1 cellular context compared by ENCODE assay signal in the genomic region with DNA sequence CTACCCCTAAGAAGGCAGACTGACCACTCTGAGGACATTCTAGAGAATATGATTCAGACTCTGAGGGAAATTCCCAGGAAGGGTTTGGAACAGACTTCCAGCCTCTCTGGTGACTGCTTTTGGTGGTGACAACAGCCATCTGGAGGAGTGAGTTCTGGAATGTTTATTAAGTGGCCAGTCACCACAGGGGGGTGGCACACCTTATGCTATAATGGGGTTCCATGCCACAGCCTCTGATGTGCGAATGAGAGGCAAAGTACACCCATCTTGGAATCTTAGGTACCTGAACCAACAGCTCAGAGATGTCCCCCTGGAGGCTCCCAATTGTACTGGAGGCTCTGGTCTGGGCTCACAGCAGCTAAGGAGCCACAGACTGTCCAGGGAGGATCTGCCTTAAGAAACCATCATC.
TF ChIP-seq lines count a peak whose summit lies in the region.

No MANE protein-coding gene starts in this region.

TF ChIP-seq in HepG2, 621 proteins besides CTCF, POLR2A, EP300 and RAD21 (continued from another document):
- TF ChIP-seq, protein P1, sequence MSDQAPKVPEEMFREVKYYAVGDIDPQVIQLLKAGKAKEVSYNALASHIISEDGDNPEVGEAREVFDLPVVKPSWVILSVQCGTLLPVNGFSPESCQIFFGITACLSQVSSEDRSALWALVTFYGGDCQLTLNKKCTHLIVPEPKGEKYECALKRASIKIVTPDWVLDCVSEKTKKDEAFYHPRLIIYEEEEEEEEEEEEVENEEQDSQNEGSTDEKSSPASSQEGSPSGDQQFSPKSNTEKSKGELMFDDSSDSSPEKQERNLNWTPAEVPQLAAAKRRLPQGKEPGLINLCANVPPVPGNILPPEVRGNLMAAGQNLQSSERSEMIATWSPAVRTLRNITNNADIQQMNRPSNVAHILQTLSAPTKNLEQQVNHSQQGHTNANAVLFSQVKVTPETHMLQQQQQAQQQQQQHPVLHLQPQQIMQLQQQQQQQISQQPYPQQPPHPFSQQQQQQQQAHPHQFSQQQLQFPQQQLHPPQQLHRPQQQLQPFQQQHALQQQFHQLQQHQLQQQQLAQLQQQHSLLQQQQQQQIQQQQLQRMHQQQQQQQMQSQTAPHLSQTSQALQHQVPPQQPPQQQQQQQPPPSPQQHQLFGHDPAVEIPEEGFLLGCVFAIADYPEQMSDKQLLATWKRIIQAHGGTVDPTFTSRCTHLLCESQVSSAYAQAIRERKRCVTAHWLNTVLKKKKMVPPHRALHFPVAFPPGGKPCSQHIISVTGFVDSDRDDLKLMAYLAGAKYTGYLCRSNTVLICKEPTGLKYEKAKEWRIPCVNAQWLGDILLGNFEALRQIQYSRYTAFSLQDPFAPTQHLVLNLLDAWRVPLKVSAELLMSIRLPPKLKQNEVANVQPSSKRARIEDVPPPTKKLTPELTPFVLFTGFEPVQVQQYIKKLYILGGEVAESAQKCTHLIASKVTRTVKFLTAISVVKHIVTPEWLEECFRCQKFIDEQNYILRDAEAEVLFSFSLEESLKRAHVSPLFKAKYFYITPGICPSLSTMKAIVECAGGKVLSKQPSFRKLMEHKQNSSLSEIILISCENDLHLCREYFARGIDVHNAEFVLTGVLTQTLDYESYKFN (CRISPR knock-in tag; conservative IDR thresholded peaks at IDR 0.05) = no peak
- TF ChIP-seq, protein P2, sequence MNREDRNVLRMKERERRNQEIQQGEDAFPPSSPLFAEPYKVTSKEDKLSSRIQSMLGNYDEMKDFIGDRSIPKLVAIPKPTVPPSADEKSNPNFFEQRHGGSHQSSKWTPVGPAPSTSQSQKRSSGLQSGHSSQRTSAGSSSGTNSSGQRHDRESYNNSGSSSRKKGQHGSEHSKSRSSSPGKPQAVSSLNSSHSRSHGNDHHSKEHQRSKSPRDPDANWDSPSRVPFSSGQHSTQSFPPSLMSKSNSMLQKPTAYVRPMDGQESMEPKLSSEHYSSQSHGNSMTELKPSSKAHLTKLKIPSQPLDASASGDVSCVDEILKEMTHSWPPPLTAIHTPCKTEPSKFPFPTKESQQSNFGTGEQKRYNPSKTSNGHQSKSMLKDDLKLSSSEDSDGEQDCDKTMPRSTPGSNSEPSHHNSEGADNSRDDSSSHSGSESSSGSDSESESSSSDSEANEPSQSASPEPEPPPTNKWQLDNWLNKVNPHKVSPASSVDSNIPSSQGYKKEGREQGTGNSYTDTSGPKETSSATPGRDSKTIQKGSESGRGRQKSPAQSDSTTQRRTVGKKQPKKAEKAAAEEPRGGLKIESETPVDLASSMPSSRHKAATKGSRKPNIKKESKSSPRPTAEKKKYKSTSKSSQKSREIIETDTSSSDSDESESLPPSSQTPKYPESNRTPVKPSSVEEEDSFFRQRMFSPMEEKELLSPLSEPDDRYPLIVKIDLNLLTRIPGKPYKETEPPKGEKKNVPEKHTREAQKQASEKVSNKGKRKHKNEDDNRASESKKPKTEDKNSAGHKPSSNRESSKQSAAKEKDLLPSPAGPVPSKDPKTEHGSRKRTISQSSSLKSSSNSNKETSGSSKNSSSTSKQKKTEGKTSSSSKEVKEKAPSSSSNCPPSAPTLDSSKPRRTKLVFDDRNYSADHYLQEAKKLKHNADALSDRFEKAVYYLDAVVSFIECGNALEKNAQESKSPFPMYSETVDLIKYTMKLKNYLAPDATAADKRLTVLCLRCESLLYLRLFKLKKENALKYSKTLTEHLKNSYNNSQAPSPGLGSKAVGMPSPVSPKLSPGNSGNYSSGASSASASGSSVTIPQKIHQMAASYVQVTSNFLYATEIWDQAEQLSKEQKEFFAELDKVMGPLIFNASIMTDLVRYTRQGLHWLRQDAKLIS (CRISPR knock-in tag; IDR thresholded peaks at IDR 0.05) = 0 out of 2 replicates have a peak, but pooled peaks have one; percentile 25
- TF ChIP-seq, protein P3, sequence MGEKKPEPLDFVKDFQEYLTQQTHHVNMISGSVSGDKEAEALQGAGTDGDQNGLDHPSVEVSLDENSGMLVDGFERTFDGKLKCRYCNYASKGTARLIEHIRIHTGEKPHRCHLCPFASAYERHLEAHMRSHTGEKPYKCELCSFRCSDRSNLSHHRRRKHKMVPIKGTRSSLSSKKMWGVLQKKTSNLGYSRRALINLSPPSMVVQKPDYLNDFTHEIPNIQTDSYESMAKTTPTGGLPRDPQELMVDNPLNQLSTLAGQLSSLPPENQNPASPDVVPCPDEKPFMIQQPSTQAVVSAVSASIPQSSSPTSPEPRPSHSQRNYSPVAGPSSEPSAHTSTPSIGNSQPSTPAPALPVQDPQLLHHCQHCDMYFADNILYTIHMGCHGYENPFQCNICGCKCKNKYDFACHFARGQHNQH (CRISPR knock-in tag; IDR thresholded peaks at IDR 0.05) = no peak
- no peak for TF ChIP-seq ZNF557 (CRISPR knock-in tag; IDR thresholded peaks at IDR 0.05)
- TF ChIP-seq KDM5B (CRISPR knock-in tag; IDR thresholded peaks at IDR 0.05; ENCODE audit: borderline replicate concordance) = 0 out of 2 replicates have a peak, but pooled peaks have one; percentile 63
- TF ChIP-seq ZNF354B (CRISPR knock-in tag; IDR thresholded peaks at IDR 0.05) = 0 out of 2 replicates have a peak, but pooled peaks have one; percentile 38
- TF ChIP-seq, protein P4, sequence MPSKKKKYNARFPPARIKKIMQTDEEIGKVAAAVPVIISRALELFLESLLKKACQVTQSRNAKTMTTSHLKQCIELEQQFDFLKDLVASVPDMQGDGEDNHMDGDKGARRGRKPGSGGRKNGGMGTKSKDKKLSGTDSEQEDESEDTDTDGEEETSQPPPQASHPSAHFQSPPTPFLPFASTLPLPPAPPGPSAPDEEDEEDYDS (CRISPR knock-in tag; IDR thresholded peaks at IDR 0.05) = no peak
- TF ChIP-seq PITX1 (CRISPR knock-in tag; IDR thresholded peaks at IDR 0.05) = no peak
- TF ChIP-seq ATF7-NPFF (CRISPR knock-in tag; IDR thresholded peaks at IDR 0.05; ENCODE audit: low read depth) = 0 out of 2 replicates have a peak, but pooled peaks have one; percentile 20
- no peak for TF ChIP-seq TCF12 (IDR thresholded peaks at IDR 0.05)
- 0 out of 2 replicates have a peak, but pooled peaks have one; percentile 10 for TF ChIP-seq TCF12 (CRISPR knock-in tag; IDR thresholded peaks at IDR 0.05)
- TF ChIP-seq ZNF644 (CRISPR knock-in tag; IDR thresholded peaks at IDR 0.05; ENCODE audit: low read depth) = no peak
- TF ChIP-seq MEF2D (CRISPR knock-in tag; IDR thresholded peaks at IDR 0.05) = no peak
- TF ChIP-seq, protein P5, sequence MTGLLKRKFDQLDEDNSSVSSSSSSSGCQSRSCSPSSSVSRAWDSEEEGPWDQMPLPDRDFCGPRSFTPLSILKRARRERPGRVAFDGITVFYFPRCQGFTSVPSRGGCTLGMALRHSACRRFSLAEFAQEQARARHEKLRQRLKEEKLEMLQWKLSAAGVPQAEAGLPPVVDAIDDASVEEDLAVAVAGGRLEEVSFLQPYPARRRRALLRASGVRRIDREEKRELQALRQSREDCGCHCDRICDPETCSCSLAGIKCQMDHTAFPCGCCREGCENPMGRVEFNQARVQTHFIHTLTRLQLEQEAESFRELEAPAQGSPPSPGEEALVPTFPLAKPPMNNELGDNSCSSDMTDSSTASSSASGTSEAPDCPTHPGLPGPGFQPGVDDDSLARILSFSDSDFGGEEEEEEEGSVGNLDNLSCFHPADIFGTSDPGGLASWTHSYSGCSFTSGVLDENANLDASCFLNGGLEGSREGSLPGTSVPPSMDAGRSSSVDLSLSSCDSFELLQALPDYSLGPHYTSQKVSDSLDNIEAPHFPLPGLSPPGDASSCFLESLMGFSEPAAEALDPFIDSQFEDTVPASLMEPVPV (CRISPR knock-in tag; IDR thresholded peaks at IDR 0.05) = no peak
- no peak for TF ChIP-seq CEBPB (IDR thresholded peaks at IDR 0.05; ENCODE audit: borderline replicate concordance, low read depth, low read length)
- TF ChIP-seq, protein P6, sequence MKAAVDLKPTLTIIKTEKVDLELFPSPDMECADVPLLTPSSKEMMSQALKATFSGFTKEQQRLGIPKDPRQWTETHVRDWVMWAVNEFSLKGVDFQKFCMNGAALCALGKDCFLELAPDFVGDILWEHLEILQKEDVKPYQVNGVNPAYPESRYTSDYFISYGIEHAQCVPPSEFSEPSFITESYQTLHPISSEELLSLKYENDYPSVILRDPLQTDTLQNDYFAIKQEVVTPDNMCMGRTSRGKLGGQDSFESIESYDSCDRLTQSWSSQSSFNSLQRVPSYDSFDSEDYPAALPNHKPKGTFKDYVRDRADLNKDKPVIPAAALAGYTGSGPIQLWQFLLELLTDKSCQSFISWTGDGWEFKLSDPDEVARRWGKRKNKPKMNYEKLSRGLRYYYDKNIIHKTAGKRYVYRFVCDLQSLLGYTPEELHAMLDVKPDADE (CRISPR knock-in tag; IDR thresholded peaks at IDR 0.05) = no peak
- peak; percentile 77; the same call in 1 of the 2 replicates for TF ChIP-seq FOXC1 (CRISPR knock-in tag; IDR thresholded peaks at IDR 0.05; ENCODE audit: borderline replicate concordance)
- no peak for TF ChIP-seq RBFOX2 (IDR thresholded peaks at IDR 0.05; ENCODE audit: low read depth, low read length)
- TF ChIP-seq MBNL3 (CRISPR knock-in tag; conservative IDR thresholded peaks at IDR 0.05) = no peak
- TF ChIP-seq U2AF1 (optimal IDR thresholded peaks at IDR 0.05; ENCODE audit: low read depth, low read length) = no peak
- no peak for TF ChIP-seq KDM3A (CRISPR knock-in tag; IDR thresholded peaks at IDR 0.05; ENCODE audit: low read depth)
